In the genomic region with DNA sequence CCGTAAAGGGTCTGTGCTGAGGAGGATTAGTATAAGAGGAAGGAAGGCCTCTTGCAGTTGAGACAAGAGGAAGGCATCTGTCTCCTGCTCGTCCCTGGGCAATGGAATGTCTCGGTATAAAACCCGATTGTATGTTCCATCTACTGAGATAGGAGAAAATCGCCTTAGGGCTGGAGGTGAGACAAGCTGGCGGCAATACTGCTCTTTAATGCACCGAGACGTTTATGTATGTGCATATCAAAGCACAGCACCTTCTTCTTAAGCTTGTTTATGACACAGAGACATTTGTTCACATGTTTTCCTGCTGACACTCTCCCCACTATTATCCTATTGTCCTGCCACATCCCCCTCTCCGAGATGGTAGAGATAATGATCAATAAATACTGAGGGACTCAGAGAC, we compare ENCODE assay signal across 8 cellular contexts. TPM values are rescaled to one million over a fixed set of nuclear protein-coding genes. Genes with fewer than 3 reads are reported as not detected.
A peak's percentile ranks its signal among the peaks of the same experiment; 100 is the strongest.
DNase-seq lines count a peak whose midpoint lies in the region; ATAC-seq and TF ChIP-seq lines count a peak whose summit lies in the region.
"Not testable (repeated sequence)": the region's sequence is repeated elsewhere in the genome, so short reads cannot be mapped to it uniquely, and the experiment has no call there.

No MANE protein-coding gene starts in this region.

- H3K27me3 ChIP-seq in HUES48 (ENCODE audit: control insufficient read depth, insufficient read depth, low read length); endodermal cell (ENCODE audit: control insufficient read depth, insufficient read depth, low read length, poor library complexity, severe bottlenecking); mesendoderm (ENCODE audit: insufficient read depth, low read length, poor library complexity); smooth muscle cell (ENCODE audit: low read depth): not testable (repeated sequence)
- H3K27me3 ChIP-seq in neural progenitor cell, result peaks cover 11% of the 10 kb centered on the region

- H3K27ac Mint-ChIP-seq in WTC11 (peak overlapping the region; percentile 100), endodermal cell (peak overlapping the region; percentile 99)
- H3K27ac Mint-ChIP-seq in neural progenitor cell, result not testable (repeated sequence)

- peak overlapping the region; percentile 58 for H3K4ac ChIP-seq in mesendoderm (ENCODE audit: low read depth, low read length)

- TF ChIP-seq CTCF in WTC11 (IDR thresholded peaks at IDR 0.05); endodermal cell (conservative IDR thresholded peaks at IDR 0.05); neural progenitor cell (IDR thresholded peaks at IDR 0.05); smooth muscle cell (IDR thresholded peaks at IDR 0.05; ENCODE audit: borderline replicate concordance, insufficient read depth, poor library complexity, severe bottlenecking): not testable (repeated sequence)

- H4K5ac ChIP-seq in mesendoderm (ENCODE audit: low read length), result not testable (repeated sequence)

- DNase-seq in WTC11 (ENCODE audit: low spot score); endodermal cell; neural progenitor cell (ENCODE audit: low spot score); smooth muscle cell (lab: John Stamatoyannopoulos, UW; ENCODE audit: unreplicated experiment): not testable (repeated sequence)
- DNase-seq in mesendoderm, result peak; percentile 83

- H3K9me3 Mint-ChIP-seq in WTC11 (peaks cover 18% of the 10 kb centered on the region), endodermal cell (peaks cover 97% of the 10 kb centered on the region), neural progenitor cell (peaks cover 75% of the 10 kb centered on the region)

- H4K20me1 ChIP-seq in neural progenitor cell (ENCODE audit: low read depth); smooth muscle cell (ENCODE audit: low read depth): not testable (repeated sequence)

- H3K36me3 ChIP-seq in ES-I3 (ENCODE audit: insufficient read depth, low read length); mesendoderm (ENCODE audit: control insufficient read depth, insufficient read depth, low read length); smooth muscle cell (ENCODE audit: low read depth): not testable (repeated sequence)
- H3K36me3 ChIP-seq in HUES48 (ENCODE audit: control insufficient read depth, insufficient read depth, low read length) (peaks cover 21% of the 10 kb centered on the region), endodermal cell (ENCODE audit: control insufficient read depth, insufficient read depth, low read length) (peaks cover 18% of the 10 kb centered on the region), neural progenitor cell (peaks cover 15% of the 10 kb centered on the region)

- H3K9me3 ChIP-seq in ES-I3 (ENCODE audit: control insufficient read depth, insufficient read depth, low read length), result peaks cover 10% of the 10 kb centered on the region
- peaks cover 23% of the 10 kb centered on the region for H3K9me3 ChIP-seq in HUES48 (ENCODE audit: control insufficient read depth, insufficient read depth, low read length)
- H3K9me3 ChIP-seq in endodermal cell (ENCODE audit: control insufficient read depth, low read length), result peaks cover 79% of the 10 kb centered on the region
- H3K9me3 ChIP-seq in neural progenitor cell (ENCODE audit: low read depth), result peaks cover 16% of the 10 kb centered on the region
- H3K9me3 ChIP-seq in smooth muscle cell (replicated peaks; ENCODE audit: low read depth), result not testable (repeated sequence)

- ATAC-seq in WTC11, result not testable (repeated sequence)

- not testable (repeated sequence) for H3K27me3 Mint-ChIP-seq in WTC11 (ENCODE audit: low read depth); endodermal cell (ENCODE audit: insufficient read depth); neural progenitor cell (ENCODE audit: insufficient read depth, low read depth)

- H2BK5ac ChIP-seq in mesendoderm (ENCODE audit: low read length), result not testable (repeated sequence)

- H3K56ac ChIP-seq in mesendoderm (ENCODE audit: low read length), result not testable (repeated sequence)

- POLR2A ChIA-PET in WTC11 (lab: Charles Lee), result interaction anchor here (0.5 kb wide), 1 partner anchor 171 kb away, joined by 3 read pairs; no protein-coding TSS in a partner anchor

- H2AK5ac ChIP-seq in mesendoderm (ENCODE audit: low read length), result not testable (repeated sequence)

- peak overlapping the region; percentile 24 for H3K18ac ChIP-seq in mesendoderm (ENCODE audit: low read length)

- H2BK120ac ChIP-seq in mesendoderm (ENCODE audit: low read depth, low read length), result not testable (repeated sequence)

- H3K36me3 Mint-ChIP-seq in WTC11, result peaks cover 51% of the 10 kb centered on the region
- peaks cover 47% of the 10 kb centered on the region for H3K36me3 Mint-ChIP-seq in endodermal cell (ENCODE audit: low read depth)
- H3K36me3 Mint-ChIP-seq in neural progenitor cell, result peaks cover 32% of the 10 kb centered on the region

- H3K9ac ChIP-seq in ES-I3 (ENCODE audit: low read depth, low read length), result 0 out of 2 replicates have a peak overlapping the region, but pooled peaks have one; percentile 15
- peak overlapping the region; percentile 27 for H3K9ac ChIP-seq in HUES48 (ENCODE audit: low read depth, low read length)
- not testable (repeated sequence) for H3K9ac ChIP-seq in endodermal cell (ENCODE audit: extremely low read depth, low read length, poor library complexity, severe bottlenecking); mesendoderm (ENCODE audit: low read length); neural progenitor cell; smooth muscle cell (ENCODE audit: low read depth)

- not testable (repeated sequence) for H3F3A ChIP-seq in neural progenitor cell (ENCODE audit: low read depth); smooth muscle cell (ENCODE audit: low read depth)

- not testable (repeated sequence) for H3K4me1 ChIP-seq in ES-I3 (ENCODE audit: insufficient read depth, low read length); endodermal cell (ENCODE audit: control insufficient read depth, insufficient read depth, low read length); mesendoderm (ENCODE audit: control insufficient read depth, low read depth, low read length); neural progenitor cell; smooth muscle cell (ENCODE audit: low read depth)
- peaks cover 32% of the 10 kb centered on the region for H3K4me1 ChIP-seq in HUES48 (ENCODE audit: control insufficient read depth, insufficient read depth, low read length)

- not testable (repeated sequence) for H3K79me1 ChIP-seq in mesendoderm (ENCODE audit: low read length)

- WGBS in endodermal cell (ENCODE audit: insufficient coverage in 1 of 2, insufficient read length in 1 of 2), 2 experiments, result 50 to 76% methylated on average over 4 to 9 of the region's 9 CpGs
- WGBS in mesendoderm (ENCODE audit: extremely low coverage, insufficient coverage, low lambda C conversion rate), result no CpG with 5 or more reads among the region's 9 CpGs
- WGBS in smooth muscle cell (ENCODE audit: low lambda C conversion rate), result 70% methylated on average over 9 of the region's 9 CpGs

- H3K4me3 ChIP-seq in HUES48 (ENCODE audit: low read depth, low read length) (peak overlapping the region; percentile 99), endodermal cell (ENCODE audit: low read length) (peak overlapping the region; percentile 68), iPS-11a (ENCODE audit: low read depth, low read length) (peak overlapping the region; percentile 6)
- not testable (repeated sequence) for H3K4me3 ChIP-seq in mesendoderm (ENCODE audit: low read length); neural progenitor cell; smooth muscle cell

- H3K4me2 ChIP-seq in mesendoderm (ENCODE audit: low read length); neural progenitor cell; smooth muscle cell: not testable (repeated sequence)

- peak overlapping the region; percentile 81 for H3K27ac ChIP-seq in HUES48 (ENCODE audit: low read depth, low read length)
- H3K27ac ChIP-seq in endodermal cell (ENCODE audit: low read depth, low read length); neural progenitor cell; smooth muscle cell (ENCODE audit: low read depth): not testable (repeated sequence)
- H3K27ac ChIP-seq in mesendoderm (ENCODE audit: low read depth, low read length), result peak overlapping the region; percentile 85

- not testable (repeated sequence) for H2BK15ac ChIP-seq in mesendoderm (replicated peaks; ENCODE audit: low read depth)

- H3K4me1 Mint-ChIP-seq in WTC11 (peaks cover 69% of the 10 kb centered on the region), endodermal cell (peaks cover 16% of the 10 kb centered on the region)
- H3K4me1 Mint-ChIP-seq in neural progenitor cell, result not testable (repeated sequence)

- CTCF ChIA-PET in WTC11 (lab: Charles Lee), result not testable (repeated sequence)

- H3K23ac ChIP-seq in mesendoderm (ENCODE audit: low read length), result not testable (repeated sequence)

- peak overlapping the region; percentile 99 for H3K4me3 Mint-ChIP-seq in WTC11
- H3K4me3 Mint-ChIP-seq in endodermal cell, result peak overlapping the region; percentile 98
- not testable (repeated sequence) for H3K4me3 Mint-ChIP-seq in neural progenitor cell

- peaks cover 35% of the 10 kb centered on the region for H3K79me2 ChIP-seq in mesendoderm (ENCODE audit: control insufficient read depth, insufficient read depth, low read length)
- H3K79me2 ChIP-seq in neural progenitor cell (ENCODE audit: low read depth), result peaks cover 38% of the 10 kb centered on the region
- H3K79me2 ChIP-seq in smooth muscle cell (ENCODE audit: low read depth), result peaks cover 31% of the 10 kb centered on the region

- peak overlapping the region; percentile 63 for H2AFZ ChIP-seq in neural progenitor cell (replicated peaks)
- H2AFZ ChIP-seq in smooth muscle cell (ENCODE audit: low read depth), result peak overlapping the region; percentile 95

- H4K8ac ChIP-seq in mesendoderm (ENCODE audit: low read depth, low read length), result not testable (repeated sequence)

RNA-seq across cellular contexts. Expression of a gene that starts 1.3 kb away (rescaled TPM):
- 55.6 to 64.7 TPM (median 56.0 TPM) in 3 replicates for total RNA-seq in WTC11 (2021)
- 10 to 100 TPM; 61.0 to 69.3 TPM for total RNA-seq in endodermal cell
- polyA plus RNA-seq in endodermal cell (2013, experiment 1 of 2), result 24.6 TPM
- polyA plus RNA-seq in endodermal cell (2013, experiment 2 of 2), result 21.7 TPM
- 74.3 TPM for polyA plus RNA-seq in mesendoderm (2013, experiment 1 of 2)
- 75.9 TPM for polyA plus RNA-seq in mesendoderm (2013, experiment 2 of 2)
- 32.7 and 49.6 TPM in 2 replicates for total RNA-seq in neural progenitor cell (ENCODE audit: low replicate concordance)
- total RNA-seq in smooth muscle cell, result 6.1 and 8.7 TPM in 2 replicates
- 3.2 and 4.1 TPM in 2 replicates for polyA plus RNA-seq in smooth muscle cell

RNA-seq across cellular contexts. Expression of a gene that starts 18.4 kb away (rescaled TPM):
- 41.0 to 45.2 TPM (median 41.5 TPM) in 3 replicates for total RNA-seq in WTC11 (2021)
- 10 to 100 TPM; 25.8 to 31.1 TPM for total RNA-seq in endodermal cell
- polyA plus RNA-seq in endodermal cell (2013, experiment 1 of 2), result 16.8 TPM
- polyA plus RNA-seq in endodermal cell (2013, experiment 2 of 2), result 14.0 TPM
- polyA plus RNA-seq in mesendoderm (2013, experiment 1 of 2), result 13.3 TPM
- 12.7 TPM for polyA plus RNA-seq in mesendoderm (2013, experiment 2 of 2)
- total RNA-seq in neural progenitor cell (ENCODE audit: low replicate concordance), result 45.1 and 47.7 TPM in 2 replicates
- total RNA-seq in smooth muscle cell, result 5.8 and 20.3 TPM in 2 replicates
- polyA plus RNA-seq in smooth muscle cell, result 4.8 and 6.5 TPM in 2 replicates

RNA-seq across cellular contexts. Expression of a gene that starts 21.2 kb away (rescaled TPM):
- total RNA-seq in WTC11 (2021), result 11.5 to 16.5 TPM (median 13.7 TPM) in 3 replicates
- 10 to 100 TPM; 17.5 to 22.5 TPM for total RNA-seq in endodermal cell
- 6.6 TPM for polyA plus RNA-seq in endodermal cell (2013, experiment 1 of 2)
- 5.7 TPM for polyA plus RNA-seq in endodermal cell (2013, experiment 2 of 2)
- polyA plus RNA-seq in mesendoderm (2013, experiment 1 of 2), result 8.3 TPM
- polyA plus RNA-seq in mesendoderm (2013, experiment 2 of 2), result 8.0 TPM
- total RNA-seq in neural progenitor cell (ENCODE audit: low replicate concordance), result 10.4 and 11.7 TPM in 2 replicates
- total RNA-seq in smooth muscle cell, result 3.9 and 6.3 TPM in 2 replicates
- polyA plus RNA-seq in smooth muscle cell, result 3.5 and 3.8 TPM in 2 replicates
